Comparison of ENCODE assay signal across 21 cellular contexts in genomic region chr2:69452687-69453086, GRCh38.
"Had no signal": no experiment of that assay in that cellular context is flagged by ENCODE, and none has a peak within 500 bp of the region (broad histone marks: within the 10 kb centered on the region; RNA-seq: fewer than 3 reads in every experiment).

No MANE protein-coding gene starts in this region.

- H3K9me3 Mint-ChIP-seq: activated CD4-positive, alpha-beta memory T cell treated with anti-CD3 and anti-CD28 coated beads, Interleukin-2, amount 10 ng/mL, durations not matched to agents 7 days and 5 days; nephron progenitor cell had no signal

- FAIRE-seq: bronchial epithelial cell, endometrium, frontal cortex had no signal

- H3K9me3 ChIP-seq: adrenal gland, heart left ventricle, left lung, tibial nerve had no signal

- H3K4me3 ChIP-seq: adrenal gland, heart left ventricle, left lung, tibial nerve had no signal

- H3K27me3 ChIP-seq: adrenal gland, heart left ventricle, left lung, tibial nerve had no signal

- DNase-seq: activated CD4-positive, alpha-beta memory T cell treated with anti-CD3 and anti-CD28 coated beads, Interleukin-2, amount 10 ng/mL, durations not matched to agents 7 days and 5 days; activated CD4-positive, alpha-beta T cell treated with anti-CD3 and anti-CD28 coated beads for 4 hours; activated effector memory CD4-positive, alpha-beta T cell treated with anti-CD3 and anti-CD28 coated beads, Interleukin-2, amount 50 U/mL, for 16 hours; activated naive CD4-positive, alpha-beta T cell treated with anti-CD3 and anti-CD28 coated beads, Interleukin-2, amount 50 U/mL, for 16 hours; activated T-cell treated with anti-CD3 and anti-CD28 coated beads, Interleukin-2, amount 50 U/mL, for 48 hours; adrenal gland; cerebellar nuclear complex; cortex of kidney; heart left ventricle; left lung; mammary epithelial cell; nephron progenitor cell; occipital lobe; posterior cingulate gyrus; stimulated activated CD4-positive, alpha-beta T cell treated with anti-CD3 and anti-CD28 coated beads, Interleukin-12 subunit alpha, Interleukin-12 subunit beta, amount 100 ng/mL, for 4 hours; stimulated activated naive CD8-positive, alpha-beta T cell treated with anti-CD3 and anti-CD28 coated beads, Interleukin-15, Interleukin-2, amounts not matched to agents 100 U/mL and 50 U/mL, for 24 hours had no signal

- H3K27ac ChIP-seq: adrenal gland, heart left ventricle, left lung, tibial nerve had no signal

- H3K27ac Mint-ChIP-seq: activated CD4-positive, alpha-beta memory T cell treated with anti-CD3 and anti-CD28 coated beads, Interleukin-2, amount 10 ng/mL, durations not matched to agents 7 days and 5 days; WTC11 had no signal

- H3K4me1 Mint-ChIP-seq: nephron progenitor cell had no signal

- H3K36me3 ChIP-seq: adrenal gland, heart left ventricle, left lung, tibial nerve had no signal

- ATAC-seq: heart left ventricle, left lung, WTC11 had no signal

- H3K4me3 Mint-ChIP-seq: activated CD4-positive, alpha-beta memory T cell treated with anti-CD3 and anti-CD28 coated beads, Interleukin-2, amount 10 ng/mL, durations not matched to agents 7 days and 5 days; nephron progenitor cell; WTC11 had no signal

- H3K4me1 ChIP-seq: adrenal gland, heart left ventricle, tibial nerve had no signal
